In genomic region chr21:41726970-41727783, GRCh38 we compare ENCODE assay signal across 1 cellular context.
TF ChIP-seq lines count a peak whose summit lies in the region.

No MANE protein-coding gene starts in this region.

TF ChIP-seq in IMR-90, 13 proteins besides CTCF, POLR2A, EP300 and RAD21 (continued from another document):
- TF ChIP-seq RCOR1 (IDR thresholded peaks at IDR 0.05; ENCODE audit: insufficient replicate concordance, low read length), result no peak
